17 cellular contexts compared by ENCODE assay signal in the genomic region with DNA sequence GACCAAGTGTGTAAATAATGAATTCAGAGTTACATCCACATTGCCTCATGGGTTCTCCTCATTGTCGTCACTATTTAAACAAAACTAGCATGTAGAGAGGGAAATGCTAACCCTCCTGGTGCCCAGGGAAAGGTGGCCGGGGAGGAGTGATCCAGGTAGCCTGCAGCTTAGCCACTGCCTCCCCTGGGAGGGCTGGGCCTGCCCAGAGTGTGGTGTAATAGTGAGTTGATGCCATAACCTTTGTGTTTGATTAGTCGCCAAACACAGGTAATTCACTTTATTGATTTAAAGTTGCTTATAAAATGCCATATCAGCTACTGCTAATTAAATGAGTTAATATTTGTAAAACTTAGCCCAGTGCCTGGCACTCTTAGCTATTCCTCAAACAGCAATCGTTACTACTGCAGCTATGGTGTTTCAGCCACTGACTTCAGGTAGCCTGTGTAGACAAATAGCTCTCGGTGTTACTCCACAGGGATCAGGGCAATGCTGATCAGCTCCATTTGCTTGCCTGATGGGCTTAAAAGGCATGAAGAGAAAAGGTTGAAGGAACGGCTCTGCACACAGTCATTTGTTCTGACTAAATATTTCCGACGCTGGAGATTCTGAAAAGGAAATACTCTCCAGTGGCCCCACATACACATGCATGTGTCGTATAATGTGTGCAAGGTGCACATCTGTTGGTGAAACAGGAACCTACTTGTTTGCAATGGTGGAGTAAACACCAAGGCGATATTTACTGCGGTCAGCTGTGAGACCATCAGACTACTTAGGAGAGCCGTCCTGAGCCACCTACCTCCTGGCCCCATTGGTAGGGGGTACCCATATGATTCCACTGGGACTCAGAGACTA. TPM values are rescaled to one million over a fixed set of nuclear protein-coding genes. Genes with fewer than 3 reads are reported as not detected.
"Had no signal": no experiment of that assay in that cellular context is flagged by ENCODE, and none has a peak within 500 bp of the region (broad histone marks: within the 10 kb centered on the region; RNA-seq: fewer than 3 reads in every experiment).

No MANE protein-coding gene starts in this region.

- H3K4me1 ChIP-seq: right atrium auricular region, uterus had no signal

- H3K36me3 ChIP-seq: neutrophil, right atrium auricular region, uterus had no signal

- ATAC-seq: esophagus mucosa; naive thymus-derived CD4-positive, alpha-beta T cell had no signal

- DNase-seq: activated CD4-positive, alpha-beta memory T cell treated with anti-CD3 and anti-CD28 coated beads for 36 hours; activated CD4-positive, CD25-positive, alpha-beta regulatory T cell treated with anti-CD3 and anti-CD28 coated beads, Interleukin-2, amount 50 U/mL, for 72 hours; activated gamma-delta T cell; activated T-cell treated with anti-CD3 and anti-CD28 coated beads, Interleukin-2, amount 50 U/mL, for 48 hours; dorsolateral prefrontal cortex; hypothalamus; kidney glomerular epithelial cell; naive thymus-derived CD4-positive, alpha-beta T cell; posterior cingulate gyrus; stimulated activated naive CD4-positive, alpha-beta T cell; T-helper 9 cell; uterus had no signal

- H3K27me3 ChIP-seq: dorsolateral prefrontal cortex, right atrium auricular region, uterus had no signal

- H3K4me3 ChIP-seq: dorsolateral prefrontal cortex, lung, right atrium auricular region, uterus had no signal

- H3K9me3 ChIP-seq: neutrophil, right atrium auricular region had no signal

- H3K27ac ChIP-seq: dorsolateral prefrontal cortex, neutrophil, right atrium auricular region, uterus had no signal

RNA-seq across cellular contexts. Expression of gene PRMT8, which starts 45.6 kb away (rescaled TPM):
- total RNA-seq: activated CD4-positive, alpha-beta memory T cell treated with anti-CD3 and anti-CD28 coated beads for 36 hours; esophagus mucosa; glomerular endothelial cell; naive thymus-derived CD4-positive, alpha-beta T cell; uterus had no signal
